1 cellular context compared by ENCODE assay signal in the genomic region with DNA sequence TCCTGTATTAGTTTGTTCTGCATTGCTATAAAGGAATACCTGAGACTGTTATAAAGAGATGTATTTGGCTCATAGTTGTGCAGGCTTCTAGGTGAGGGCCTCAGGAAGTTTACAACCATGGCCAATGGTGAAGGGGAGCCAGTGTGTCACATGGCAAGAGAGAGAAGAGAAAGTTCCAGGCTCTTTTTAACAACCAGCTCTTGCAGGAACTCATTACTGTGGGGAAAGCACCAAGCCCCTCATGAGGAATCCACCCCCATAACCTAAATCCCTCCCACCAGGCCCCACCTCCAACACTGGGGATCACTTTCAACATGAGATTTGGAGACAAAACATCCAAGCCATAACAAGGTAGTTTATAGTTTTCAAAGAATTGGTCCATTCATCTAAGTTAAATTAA.
TF ChIP-seq lines count a peak whose summit lies in the region.

No MANE protein-coding gene starts in this region.

TF ChIP-seq in K562, 482 proteins besides CTCF, POLR2A, EP300 and RAD21:
- TF ChIP-seq NCOA1 (IDR thresholded peaks at IDR 0.05; ENCODE audit: low read depth) (no peak), ZFPM2 (CRISPR knock-in tag; IDR thresholded peaks at IDR 0.05) (no peak), MAFG (tag; conservative IDR thresholded peaks at IDR 0.05) (no peak), ESRRB (CRISPR knock-in tag; IDR thresholded peaks at IDR 0.05; ENCODE audit: borderline replicate concordance) (no peak), TEAD2 (tag; IDR thresholded peaks at IDR 0.05) (no peak), GATAD2B (IDR thresholded peaks at IDR 0.05; ENCODE audit: borderline replicate concordance) (no peak), ZNF23 (CRISPR knock-in tag; IDR thresholded peaks at IDR 0.05) (no peak)
TF ChIP-seq in K562: peak in this region for 0.
